Comparison of ENCODE assay signal across 19 cellular contexts in the genomic region with DNA sequence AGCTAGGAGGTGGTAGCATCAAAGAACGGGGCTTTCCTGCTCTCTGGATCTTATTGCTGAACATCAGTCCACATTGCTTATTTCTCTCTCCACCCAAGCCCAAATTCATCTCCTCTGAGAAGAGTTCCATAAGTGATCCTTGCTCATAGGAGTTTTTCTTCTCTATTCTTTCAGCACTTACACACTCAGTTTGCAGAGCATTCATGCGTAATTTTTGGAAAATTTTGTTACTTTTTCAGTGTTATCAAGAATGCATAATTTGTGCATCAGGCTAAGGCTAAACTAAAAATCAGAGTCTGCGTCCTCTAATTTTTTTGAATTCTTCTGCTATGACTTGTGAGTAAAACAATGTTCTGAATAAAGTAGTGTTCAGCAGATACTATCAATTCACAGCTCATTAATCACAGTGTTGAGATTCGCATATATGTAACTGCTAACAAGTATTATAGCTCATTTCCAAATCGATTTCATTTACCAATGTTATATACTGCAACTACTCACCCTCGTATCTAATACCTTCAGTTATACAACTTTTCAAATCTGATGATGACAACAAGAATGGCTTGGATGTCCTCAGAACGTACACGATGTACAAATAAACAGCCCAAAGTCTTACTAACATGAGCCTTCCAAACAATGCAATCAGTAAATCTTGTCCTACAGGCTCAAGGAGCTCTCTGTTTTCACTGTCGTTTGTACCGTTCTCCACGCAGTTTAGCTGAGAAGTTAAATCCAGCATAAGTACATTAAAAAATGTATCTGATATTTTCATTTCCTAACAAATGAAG. TPM values are rescaled to one million over a fixed set of nuclear protein-coding genes. Genes with fewer than 3 reads are reported as not detected.
DNase-seq lines count a peak whose midpoint lies in the region; ATAC-seq and TF ChIP-seq lines count a peak whose summit lies in the region.
"Had no signal": no experiment of that assay in that cellular context is flagged by ENCODE, and none has a peak within 500 bp of the region (broad histone marks: within the 10 kb centered on the region; RNA-seq: fewer than 3 reads in every experiment).

No MANE protein-coding gene starts in this region.

- H3K36me3 ChIP-seq in ACC112 (ENCODE audit: insufficient read depth, low read length) (peaks cover 6% of the 10 kb centered on the region; the same call in 1 of the 2 replicates), gastroesophageal sphincter (no peaks in the 10 kb centered on the region), psoas muscle (ENCODE audit: insufficient read depth in 1 of 2, low read depth in 1 of 2) (no peaks in the 10 kb centered on the region)

- H3K4me3 ChIP-seq in ACC112 (ENCODE audit: low read depth, low read length): peak overlapping the region; percentile 64
- H3K4me3 ChIP-seq in WI38 (ENCODE audit: low read depth, low read length): peak overlapping the region; percentile 54
- H3K4me3 ChIP-seq in gastroesophageal sphincter: peak overlapping the region in 1 of 2 donors; percentile 13
- peak overlapping the region; percentile 37 for H3K4me3 ChIP-seq in psoas muscle

- no peak overlapping the region for H3K4me3 Mint-ChIP-seq in stimulated activated naive CD8-positive, alpha-beta T cell treated with anti-CD3 and anti-CD28 coated beads, Interleukin-15, amount 100 ng/mL, for 72 hours
- H3K4me3 Mint-ChIP-seq: activated CD4-positive, alpha-beta T cell treated with anti-CD3 and anti-CD28 coated beads, Interleukin-2, amount 10 ng/mL, durations not matched to agents 7 days and 5 days; activated naive CD8-positive, alpha-beta T cell treated with anti-CD3 and anti-CD28 coated beads, Interleukin-2, amount 50 U/mL, for 24 hours; activated T-cell treated with anti-CD3 and anti-CD28 coated beads, Interleukin-2, amount 50 U/mL, for 72 hours; H9; naive thymus-derived CD4-positive, alpha-beta T cell had no signal

- 42 to 55% methylated on average over 11 of the region's 11 CpGs for WGBS in gastroesophageal sphincter (ENCODE audit: low coverage in 1 of 2), 2 donors
- 38 to 45% (median 39%) methylated on average over 11 of the region's 11 CpGs for WGBS in psoas muscle, 3 donors

- H3K27me3 ChIP-seq in ACC112 (ENCODE audit: insufficient read depth, low read length): no peaks in the 10 kb centered on the region
- no peaks in the 10 kb centered on the region for H3K27me3 ChIP-seq in gastroesophageal sphincter
- H3K27me3 ChIP-seq in psoas muscle (ENCODE audit: insufficient read depth in 3 of 3, low read length in 2 of 3): no peaks in the 10 kb centered on the region

- no peak for TF ChIP-seq POLR2A in gastroesophageal sphincter (IDR thresholded peaks at IDR 0.05)

- H3K9me3 ChIP-seq in gastroesophageal sphincter: no peaks in the 10 kb centered on the region
- no peaks in the 10 kb centered on the region for H3K9me3 ChIP-seq in psoas muscle

- intact Hi-C loops in psoas muscle (cut with DNase I): no loop called here

- H3K4me1 Mint-ChIP-seq in stimulated activated naive CD8-positive, alpha-beta T cell treated with anti-CD3 and anti-CD28 coated beads, Interleukin-15, amount 100 ng/mL, for 72 hours: no peaks in the 10 kb centered on the region
- H3K4me1 Mint-ChIP-seq: activated CD4-positive, alpha-beta T cell treated with anti-CD3 and anti-CD28 coated beads, Interleukin-2, amount 10 ng/mL, durations not matched to agents 7 days and 5 days; activated naive CD8-positive, alpha-beta T cell treated with anti-CD3 and anti-CD28 coated beads, Interleukin-2, amount 50 U/mL, for 24 hours had no signal

- TF ChIP-seq CTCF in WI38 (IDR thresholded peaks at IDR 0.05; ENCODE audit: low read depth, low read length) (no peak), gastroesophageal sphincter (IDR thresholded peaks at IDR 0.05) (no peak), psoas muscle (IDR thresholded peaks at IDR 0.05) (no peak)

- peaks cover 5% of the 10 kb centered on the region for H3K27me3 Mint-ChIP-seq in stimulated activated naive CD8-positive, alpha-beta T cell treated with anti-CD3 and anti-CD28 coated beads, Interleukin-15, amount 100 ng/mL, for 72 hours

- TF ChIP-seq EP300 in gastroesophageal sphincter (IDR thresholded peaks at IDR 0.05): no peak

- DNase-seq in psoas muscle (no peak), MV-4-11 (lab: John Stamatoyannopoulos, UW) (no peak), HuH-7 (ENCODE audit: low spot score) (no peak)
- no peak for DNase-seq in stimulated activated naive CD8-positive, alpha-beta T cell treated with anti-CD3 and anti-CD28 coated beads, Interleukin-15, amount 100 ng/mL, for 72 hours
- DNase-seq: activated CD4-positive, alpha-beta T cell treated with anti-CD3 and anti-CD28 coated beads, Interleukin-2, amount 10 ng/mL, durations not matched to agents 7 days and 5 days; activated naive CD8-positive, alpha-beta T cell treated with anti-CD3 and anti-CD28 coated beads, Interleukin-2, amount 50 U/mL, for 24 hours; activated T-cell treated with anti-CD3 and anti-CD28 coated beads, Interleukin-2, amount 50 U/mL, for 72 hours; dermis blood vessel endothelial cell; H9; Karpas-422; kidney; naive thymus-derived CD4-positive, alpha-beta T cell; NCI-H1694 treated with DMSO at 0.1 percent for 48 hours; NCI-H526 treated with DMSO at 0.1 percent for 48 hours; stimulated activated naive CD4-positive, alpha-beta T cell had no signal

- no peak overlapping the region for H2AFZ ChIP-seq in ACC112 (ENCODE audit: low read length, unreplicated experiment)

- H3K27ac ChIP-seq in ACC112 (ENCODE audit: low read depth, low read length) (peak overlapping the region; percentile 70), gastroesophageal sphincter (peak overlapping the region in 3 of 4 donors; percentile 46 to 62 (median 61)), psoas muscle (no peak overlapping the region)

- peaks cover 0 to 7% of the 10 kb centered on the region in 2 donors for H3K9me3 Mint-ChIP-seq in stimulated activated naive CD8-positive, alpha-beta T cell treated with anti-CD3 and anti-CD28 coated beads, Interleukin-15, amount 100 ng/mL, for 72 hours
- H3K9me3 Mint-ChIP-seq: activated CD4-positive, alpha-beta T cell treated with anti-CD3 and anti-CD28 coated beads, Interleukin-2, amount 10 ng/mL, durations not matched to agents 7 days and 5 days; activated naive CD8-positive, alpha-beta T cell treated with anti-CD3 and anti-CD28 coated beads, Interleukin-2, amount 50 U/mL, for 24 hours; H9 had no signal

- no peak overlapping the region for H3K27ac Mint-ChIP-seq in stimulated activated naive CD8-positive, alpha-beta T cell treated with anti-CD3 and anti-CD28 coated beads, Interleukin-15, amount 100 ng/mL, for 72 hours
- H3K27ac Mint-ChIP-seq: activated CD4-positive, alpha-beta T cell treated with anti-CD3 and anti-CD28 coated beads, Interleukin-2, amount 10 ng/mL, durations not matched to agents 7 days and 5 days; activated naive CD8-positive, alpha-beta T cell treated with anti-CD3 and anti-CD28 coated beads, Interleukin-2, amount 50 U/mL, for 24 hours; activated T-cell treated with anti-CD3 and anti-CD28 coated beads, Interleukin-2, amount 50 U/mL, for 72 hours; H9; naive thymus-derived CD4-positive, alpha-beta T cell had no signal

- H3K4me1 ChIP-seq in ACC112 (ENCODE audit: control insufficient read depth, insufficient read depth, low read length, unreplicated experiment): peaks cover 3% of the 10 kb centered on the region
- peaks cover 0 to 30% (median 10%) of the 10 kb centered on the region in 3 donors for H3K4me1 ChIP-seq in gastroesophageal sphincter
- H3K4me1 ChIP-seq in psoas muscle: peaks cover 9% of the 10 kb centered on the region

- peaks cover 7% of the 10 kb centered on the region for H3K79me2 ChIP-seq in ACC112 (ENCODE audit: control insufficient read depth, insufficient read depth, low read length, unreplicated experiment)

- ATAC-seq in gastroesophageal sphincter: peak; percentile 80
- ATAC-seq in psoas muscle: peak in 2 of 4 donors; percentile 17 to 63
- ATAC-seq in stimulated activated naive CD8-positive, alpha-beta T cell treated with anti-CD3 and anti-CD28 coated beads, Interleukin-15, amount 100 ng/mL, for 72 hours: no peak
- ATAC-seq in HG02973 (IDR thresholded peaks at IDR 0.05; ENCODE audit: unreplicated experiment): no peak
- ATAC-seq: activated naive CD8-positive, alpha-beta T cell treated with anti-CD3 and anti-CD28 coated beads, Interleukin-2, amount 50 U/mL, for 24 hours; activated T-cell treated with anti-CD3 and anti-CD28 coated beads, Interleukin-2, amount 50 U/mL, for 72 hours; naive thymus-derived CD4-positive, alpha-beta T cell had no signal

RNA-seq across cellular contexts. Expression of a gene that starts 36.3 kb away (rescaled TPM):
- total RNA-seq in gastroesophageal sphincter: 10 to 100 TPM; 46.2 to 63.3 (median 49.3) TPM
- total RNA-seq in psoas muscle: 1 to 10 TPM; 5.2 to 9.2 (median 7.1) TPM
- 1 to 10 TPM; 2.3 to 6.3 (median 2.6) TPM for polyA plus RNA-seq in psoas muscle
- polyA plus RNA-seq: naive thymus-derived CD4-positive, alpha-beta T cell had no signal

Comparison
In these comparisons a context has a peak if more than half of its experiments do, and no peak if none do; other contexts are left out.
1. RNA of a gene that starts 36.3 kb away (total RNA-seq): 46.2 to 63.3 TPM in gastroesophageal sphincter; 5.2 to 9.2 TPM in psoas muscle; every median in the first group is over 4 times any median in the second.